ENCODE assay signal across 8 cellular contexts in the genomic region with DNA sequence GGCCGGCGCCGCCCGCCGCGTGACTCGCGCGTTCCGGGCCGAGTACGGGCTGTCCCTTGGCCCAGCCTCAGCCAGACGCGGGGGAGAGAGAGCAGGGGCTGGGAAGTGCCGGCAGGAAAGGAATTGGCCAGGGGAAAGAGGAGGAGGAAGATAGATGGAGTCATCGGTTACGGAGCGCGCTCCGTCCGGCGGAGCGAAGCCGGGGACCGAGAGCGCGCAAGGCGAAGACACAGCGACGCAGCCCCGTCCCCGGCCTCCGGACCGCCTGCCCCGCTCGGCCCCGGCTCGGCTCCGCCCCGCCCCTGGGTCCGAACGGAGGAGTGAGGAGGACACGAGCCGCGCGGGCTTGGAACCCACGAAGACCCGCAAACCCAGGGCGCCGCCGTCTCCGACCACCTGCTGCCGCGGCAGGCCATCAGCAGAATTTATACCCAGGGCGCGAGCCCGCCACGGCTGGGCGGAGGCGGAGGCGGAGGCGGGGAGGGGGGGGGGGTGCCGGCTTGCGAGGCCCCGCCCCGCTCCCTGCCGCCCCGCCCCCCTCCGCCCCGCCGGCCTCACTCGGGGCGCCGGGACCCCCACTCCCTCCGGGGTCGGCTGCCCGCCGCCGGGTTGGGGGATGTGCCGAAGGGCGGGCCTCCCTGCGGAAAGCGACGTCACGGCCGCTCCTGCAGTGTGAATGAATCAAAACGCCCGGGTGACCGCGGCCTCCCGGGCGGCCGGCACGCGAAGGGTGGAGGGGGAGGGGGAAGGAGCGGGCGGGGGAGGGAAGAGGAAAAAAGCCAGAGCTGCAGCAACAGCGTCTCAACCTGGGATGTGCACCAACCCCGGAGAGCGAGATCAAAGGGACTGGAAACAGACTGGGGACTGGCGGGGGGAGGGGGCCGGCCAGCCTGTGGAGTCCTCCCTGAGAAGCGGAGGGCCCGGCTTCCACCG. TPM values are rescaled to one million over a fixed set of nuclear protein-coding genes. Genes with fewer than 3 reads are reported as not detected.
DNase-seq lines count a peak whose midpoint lies in the region; ATAC-seq and TF ChIP-seq lines count a peak whose summit lies in the region.

LHX4 (plus strand) TSS at position 782 of the 933 bp plus-strand sequence. CDS start 266 bp downstream, outside the sequence.

- peaks cover 79% of the 10 kb centered on the region for H3K27me3 Mint-ChIP-seq in activated T-helper 2 cell treated with anti-CD3 and anti-CD28 coated beads, Interferon-gamma antibody, Interleukin-2, Interleukin-4, amounts not matched to agents 10 μg/mL and 5 μg/mL and 100 μg/mL, durations not matched to agents 14 hours and 24 hours and 36 hours (ENCODE audit: low read depth)

- no peak for TF ChIP-seq RAD21 in HCT116 (IDR thresholded peaks at IDR 0.05; ENCODE audit: low read depth)

- H3K36me3 Mint-ChIP-seq in activated T-helper 2 cell treated with anti-CD3 and anti-CD28 coated beads, Interferon-gamma antibody, Interleukin-2, Interleukin-4, amounts not matched to agents 10 μg/mL and 5 μg/mL and 100 μg/mL, durations not matched to agents 14 hours and 24 hours and 36 hours (ENCODE audit: low read depth): no peaks in the 10 kb centered on the region

- H3K4me3 Mint-ChIP-seq in activated T-helper 2 cell treated with anti-CD3 and anti-CD28 coated beads, Interferon-gamma antibody, Interleukin-2, Interleukin-4, amounts not matched to agents 10 μg/mL and 5 μg/mL and 100 μg/mL, durations not matched to agents 14 hours and 24 hours and 36 hours (ENCODE audit: low read depth): peak within 1 kb of the TSS; percentile 66

- H3K36me3 ChIP-seq in HCT116 (ENCODE audit: control insufficient read depth in 1 of 2, insufficient read depth in 2 of 2, low read length in 2 of 2) (no peaks in the 10 kb centered on the region), rectal smooth muscle tissue (ENCODE audit: control insufficient read depth, insufficient read depth, low read length) (no peaks in the 10 kb centered on the region)

- no peak within 1 kb of the TSS for H3K27ac Mint-ChIP-seq in activated T-helper 2 cell treated with anti-CD3 and anti-CD28 coated beads, Interferon-gamma antibody, Interleukin-2, Interleukin-4, amounts not matched to agents 10 μg/mL and 5 μg/mL and 100 μg/mL, durations not matched to agents 14 hours and 24 hours and 36 hours

- peak within 1 kb of the TSS; percentile 100 for H3K4me2 ChIP-seq in HCT116 (ENCODE audit: low read length)

- H3K27ac ChIP-seq in HCT116 (ENCODE audit: low read depth, low read length) (no peak within 1 kb of the TSS), rectal smooth muscle tissue (ENCODE audit: low read depth, low read length) (no peak within 1 kb of the TSS)

- H3K9me2 ChIP-seq in HCT116 (ENCODE audit: insufficient read depth): no peaks in the 10 kb centered on the region

- peaks cover 13% of the 10 kb centered on the region for H3K4me1 Mint-ChIP-seq in activated T-helper 2 cell treated with anti-CD3 and anti-CD28 coated beads, Interferon-gamma antibody, Interleukin-2, Interleukin-4, amounts not matched to agents 10 μg/mL and 5 μg/mL and 100 μg/mL, durations not matched to agents 14 hours and 24 hours and 36 hours (ENCODE audit: low read depth)

- ATAC-seq in HCT116: peak; percentile 52
- ATAC-seq in left cardiac atrium: peak; percentile 42 to 66
- ATAC-seq in HG03520 (IDR thresholded peaks at IDR 0.05; ENCODE audit: unreplicated experiment): no peak

- RAD21 ChIA-PET in HCT116 (lab: Charles Lee; ENCODE audit: low non-redundant PET in 1 of 2, low total read pairs in 2 of 2, uncharacterized antibody in 2 of 2, unreplicated experiment in 2 of 2): no interaction called here

- H3K9me3 Mint-ChIP-seq in activated T-helper 2 cell treated with anti-CD3 and anti-CD28 coated beads, Interferon-gamma antibody, Interleukin-2, Interleukin-4, amounts not matched to agents 10 μg/mL and 5 μg/mL and 100 μg/mL, durations not matched to agents 14 hours and 24 hours and 36 hours: no peaks in the 10 kb centered on the region

- H3K9ac ChIP-seq in HCT116 (ENCODE audit: low read length) (peak within 1 kb of the TSS; percentile 46), rectal smooth muscle tissue (ENCODE audit: low read length) (no peak within 1 kb of the TSS)

- peak; percentile 18 for DNase-seq in DMS 273 treated with DMSO at 0.1 percent for 48 hours (lab: John Stamatoyannopoulos, UW)
- DNase-seq in HCT116 (ENCODE audit: low read depth, low spot score): no peak
- DNase-seq in NCI-H510A treated with DMSO at 0.1 percent for 48 hours (lab: John Stamatoyannopoulos, UW): peak; percentile 41
- DNase-seq in activated T-helper 2 cell treated with anti-CD3 and anti-CD28 coated beads, Interferon-gamma antibody, Interleukin-2, Interleukin-4, amounts not matched to agents 10 μg/mL and 5 μg/mL and 100 μg/mL, durations not matched to agents 14 hours and 24 hours and 36 hours (ENCODE audit: low spot score): no peak
- DNase-seq in left cardiac atrium: peak; percentile 36
- no peak for DNase-seq in globus pallidus (ENCODE audit: low spot score)

- TF ChIP-seq CTCF in HCT116 (IDR thresholded peaks at IDR 0.05 in 2 of 3, conservative IDR thresholded peaks at IDR 0.05 in 1 of 3; ENCODE audit: borderline replicate concordance in 1 of 3, insufficient read depth in 1 of 3, low read depth in 2 of 3, low read length in 2 of 3): no peak

- H3K9me3 ChIP-seq in HCT116 (ENCODE audit: control insufficient read depth in 1 of 2, insufficient read depth in 1 of 2, low read depth in 1 of 2, low read length in 2 of 2): no peaks in the 10 kb centered on the region

- POLR2A ChIA-PET in HCT116 (lab: Charles Lee): no interaction called here

- no peaks in the 10 kb centered on the region for H4K20me1 ChIP-seq in HCT116 (ENCODE audit: insufficient read depth)

- no peak for TF ChIP-seq POLR2A in HCT116 (IDR thresholded peaks at IDR 0.05; ENCODE audit: borderline replicate concordance, extremely low read depth, insufficient read depth, insufficient read length)

- CTCF ChIA-PET in HCT116 (lab: Charles Lee): interaction anchor here (1.2 to 1.3 kb wide), 2 partner anchors 14 to 415 kb away, joined by 3 to 4 read pairs; no protein-coding TSS in a partner anchor

- intact Hi-C loops in HCT116 (cut with micrococcal nuclease) (no loop called here), left cardiac atrium (cut with DNase I) (no loop called here)
- intact Hi-C loops in activated T-helper 2 cell treated with anti-CD3 and anti-CD28 coated beads, Interferon-gamma antibody, Interleukin-2, Interleukin-4, amounts not matched to agents 10 μg/mL and 5 μg/mL and 100 μg/mL, durations not matched to agents 14 hours and 24 hours and 36 hours (cut with micrococcal nuclease): loop anchor here (10.0 kb wide), 2 partner anchors 485 to 1255 kb away; partner anchors contain the start of genes CACNA1E and FAM163A

- H2AFZ ChIP-seq in HCT116 (ENCODE audit: low read depth, low read length, poor library complexity, severe bottlenecking): peak within 1 kb of the TSS; percentile 97

- H3K4me3 ChIP-seq in HCT116 (replicated peaks in 1 of 2; ENCODE audit: low read depth in 1 of 2, low read length in 2 of 2) (peak within 1 kb of the TSS; percentile 45 to 71), rectal smooth muscle tissue (ENCODE audit: low read length) (peak within 1 kb of the TSS; percentile 67)

- H3K27me3 ChIP-seq in HCT116 (ENCODE audit: insufficient read depth, low read length) (0 out of 2 replicates have a peak, but pooled peaks cover 3% of the 10 kb centered on the region), rectal smooth muscle tissue (ENCODE audit: control insufficient read depth, insufficient read depth, low read length) (peaks cover 63% of the 10 kb centered on the region)

- H3K4me1 ChIP-seq in HCT116 (ENCODE audit: control insufficient read depth in 1 of 2, insufficient read depth in 2 of 2, low read length in 2 of 2): peaks cover 10 to 28% of the 10 kb centered on the region in 2 experiments
- H3K4me1 ChIP-seq in rectal smooth muscle tissue (ENCODE audit: control insufficient read depth, insufficient read depth, low read length): peaks cover 4% of the 10 kb centered on the region

- BruUV-seq in HCT116 (replicated peaks; lab: Mats Ljungman, UMichigan): no TSS peak

- no peaks in the 10 kb centered on the region for H3K79me2 ChIP-seq in HCT116 (ENCODE audit: insufficient read depth, low read length)

TF ChIP-seq in HCT116, 20 proteins besides CTCF, POLR2A, EP300 and RAD21:
- TF ChIP-seq ZBTB33 (IDR thresholded peaks at IDR 0.05; ENCODE audit: extremely low read depth, insufficient replicate concordance, low read length) (no peak), TCF7L2 (IDR thresholded peaks at IDR 0.05; ENCODE audit: borderline replicate concordance, extremely low read depth, insufficient read depth, insufficient read length) (peak; percentile 87), EGR1 (IDR thresholded peaks at IDR 0.05; ENCODE audit: low read depth) (peak; percentile 43; the same call in 1 of the 2 replicates), CEBPB (IDR thresholded peaks at IDR 0.05; ENCODE audit: low read depth) (no peak)
TF ChIP-seq in HCT116: peak in this region for 2.

RNA-seq across cellular contexts. Expression of gene LHX4, which starts in this region (rescaled TPM):
- total RNA-seq in HCT116 (2021; ENCODE audit: unreplicated experiment): 0.44 TPM
- polyA plus RNA-seq in HCT116 (2012): 0.31 TPM in 2 replicates
- total RNA-seq in activated T-helper 2 cell treated with anti-CD3 and anti-CD28 coated beads, Interferon-gamma antibody, Interleukin-2, Interleukin-4, amounts not matched to agents 10 μg/mL and 5 μg/mL and 100 μg/mL, durations not matched to agents 14 hours and 24 hours and 36 hours: not detected in 2 replicates
- not detected for total RNA-seq in left cardiac atrium

Comparison
In these comparisons a context has a peak if more than half of its experiments do, and no peak if none do; other contexts are left out.
1. Peak in ATAC-seq, H3K4me3 ChIP-seq, H3K9ac ChIP-seq and H3K4me2 ChIP-seq in HCT116; RNA of the gene not detected or under 1 TPM.
2. Peak in DNase-seq and ATAC-seq in left cardiac atrium; RNA of the gene not detected or under 1 TPM.
3. DNase-seq: peak in DMS 273 treated with DMSO at 0.1 percent for 48 hours (single experiment) and NCI-H510A treated with DMSO at 0.1 percent for 48 hours (single experiment); none in HCT116 (single experiment), activated T-helper 2 cell treated with anti-CD3 and anti-CD28 coated beads, Interferon-gamma antibody, Interleukin-2, Interleukin-4, amounts not matched to agents 10 μg/mL and 5 μg/mL and 100 μg/mL, durations not matched to agents 14 hours and 24 hours and 36 hours (single experiment) and globus pallidus (single experiment).